In the genomic region with DNA sequence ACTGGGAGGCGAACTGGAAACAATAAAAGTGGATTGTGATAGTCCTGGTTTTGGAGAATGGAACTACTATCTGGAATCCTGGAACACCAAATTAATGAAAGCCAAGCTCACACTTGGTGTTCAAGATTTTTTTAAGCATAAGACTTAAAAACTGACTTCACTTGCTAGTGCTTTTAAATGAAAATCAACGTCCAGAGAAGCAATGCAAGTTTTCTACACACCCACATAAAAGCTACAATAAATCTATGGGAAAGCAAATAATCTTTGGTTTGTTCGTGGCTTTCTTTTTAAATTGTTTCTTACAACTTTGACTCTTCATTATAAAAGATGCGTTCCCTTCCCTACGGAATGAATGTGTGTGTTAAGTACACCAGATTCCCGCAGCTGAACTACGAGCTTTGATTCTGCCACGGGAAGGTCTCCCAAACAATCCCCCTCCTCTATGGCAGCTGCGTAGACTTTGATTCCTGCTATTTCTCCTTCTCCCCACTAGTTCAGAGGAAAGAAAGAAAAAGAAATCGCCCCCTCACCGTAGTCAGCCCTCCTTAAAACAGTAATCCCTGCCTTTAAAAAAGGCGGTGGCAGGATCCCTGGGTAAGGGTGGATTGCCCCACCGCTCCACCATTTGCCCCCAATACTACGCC, we compare ENCODE assay signal across 8 cellular contexts.
A peak's percentile ranks its signal among the peaks of the same experiment; 100 is the strongest.
DNase-seq lines count a peak whose midpoint lies in the region; ATAC-seq lines count a peak whose summit lies in the region.

No MANE protein-coding gene starts in this region.

- H3K4me3 ChIP-seq in stomach smooth muscle (ENCODE audit: low read length in 2 of 2) = peak overlapping the region; percentile 57 to 71

- peaks cover 13% of the 10 kb centered on the region for H3K4me1 ChIP-seq in stomach smooth muscle (ENCODE audit: control insufficient read depth, insufficient read depth, low read length)

- no peak overlapping the region for H3K27ac ChIP-seq in stomach smooth muscle (ENCODE audit: low read length)

- H3K4me1 Mint-ChIP-seq in activated naive CD8-positive, alpha-beta T cell (ENCODE audit: low read depth) = peaks cover 10% of the 10 kb centered on the region
- H3K4me1 Mint-ChIP-seq in immature natural killer cell = peaks cover 6% of the 10 kb centered on the region in 2 donors

- no peaks in the 10 kb centered on the region for H3K9me3 ChIP-seq in stomach smooth muscle (ENCODE audit: control insufficient read depth in 2 of 2, low read length in 2 of 2)

- ATAC-seq in GM18909 (IDR thresholded peaks at IDR 0.05; ENCODE audit: poor library complexity, unreplicated experiment) = no peak

- H3K27me3 ChIP-seq in stomach smooth muscle (ENCODE audit: control insufficient read depth in 1 of 2, insufficient read depth in 2 of 2, low read length in 2 of 2) = peaks cover 16 to 46% of the 10 kb centered on the region in 2 donors

- H3K27me3 Mint-ChIP-seq in activated naive CD8-positive, alpha-beta T cell = peaks cover 46% of the 10 kb centered on the region
- peaks cover 3 to 13% (median 12%) of the 10 kb centered on the region in 3 donors for H3K27me3 Mint-ChIP-seq in immature natural killer cell (ENCODE audit: low read depth in 3 of 3)

- H3K9me3 Mint-ChIP-seq in activated naive CD8-positive, alpha-beta T cell (ENCODE audit: low read depth) = no peaks in the 10 kb centered on the region
- peaks cover 0 to 15% (median under 1%) of the 10 kb centered on the region in 6 donors for H3K9me3 Mint-ChIP-seq in immature natural killer cell

- peak overlapping the region; percentile 61 for H3K4me3 Mint-ChIP-seq in activated naive CD8-positive, alpha-beta T cell
- peak overlapping the region; percentile 38 to 57 (median 46) for H3K4me3 Mint-ChIP-seq in immature natural killer cell

- DNase-seq in NCI-H345 (lab: John Stamatoyannopoulos, UW) = peak; percentile 28
- no peak for DNase-seq in NCI-H345 treated with DMSO at 0.1 percent for 48 hours (lab: John Stamatoyannopoulos, UW; ENCODE audit: unreplicated experiment)
- DNase-seq in immature natural killer cell = no peak
- DNase-seq in SW 1271 (lab: John Stamatoyannopoulos, UW) = no peak
- DNase-seq in GOT3 (lab: John Stamatoyannopoulos, UW) = no peak

- H3K36me3 Mint-ChIP-seq in activated naive CD8-positive, alpha-beta T cell = no peaks in the 10 kb centered on the region
- H3K36me3 Mint-ChIP-seq in immature natural killer cell = peaks cover 0 to 3% (median 0%) of the 10 kb centered on the region in 3 donors

- no peaks in the 10 kb centered on the region for H3K36me3 ChIP-seq in stomach smooth muscle (ENCODE audit: control insufficient read depth in 2 of 2, insufficient read depth in 2 of 2, low read length in 2 of 2)

- H3K27ac Mint-ChIP-seq in activated naive CD8-positive, alpha-beta T cell = no peak overlapping the region
- H3K27ac Mint-ChIP-seq in immature natural killer cell = no peak overlapping the region

- H3K9ac ChIP-seq in stomach smooth muscle (ENCODE audit: low read length in 2 of 2) = peak overlapping the region in 1 of 2 donors; percentile 39
